9 cellular contexts compared by ENCODE assay signal in genomic region chr6:7138921-7139358, GRCh38. TPM values are rescaled to one million over a fixed set of nuclear protein-coding genes. Genes with fewer than 3 reads are reported as not detected.
DNase-seq lines count a peak whose midpoint lies in the region; ATAC-seq, FAIRE-seq and TF ChIP-seq lines count a peak whose summit lies in the region.
"Had no signal": no experiment of that assay in that cellular context is flagged by ENCODE, and none has a peak within 500 bp of the region (broad histone marks: within the 10 kb centered on the region; RNA-seq: fewer than 3 reads in every experiment).

No MANE protein-coding gene starts in this region.

- peak; percentile 93 to 95 for TF ChIP-seq EP300 in HepG2 (IDR thresholded peaks at IDR 0.05; ENCODE audit: low read depth in 2 of 2, low read length in 2 of 2)
- peak; percentile 64; the same call in 1 of the 2 replicates for TF ChIP-seq EP300 in HepG2 (CRISPR knock-in tag; IDR thresholded peaks at IDR 0.05; ENCODE audit: borderline replicate concordance)

- peaks cover 56 to 86% (median 78%) of the 10 kb centered on the region in 3 donors for H3K4me1 Mint-ChIP-seq in CD8-positive, alpha-beta memory T cell
- peaks cover 47% of the 10 kb centered on the region for H3K4me1 Mint-ChIP-seq in activated T-helper 17 cell treated with anti-CD3 and anti-CD28 coated beads, Interleukin-2, amount 50 U/mL, for 72 hours

- H3K27me3 ChIP-seq in CD8-positive, alpha-beta memory T cell (ENCODE audit: insufficient read depth, low read length, poor library complexity, severe bottlenecking) = no peaks in the 10 kb centered on the region
- H3K27me3 ChIP-seq in HepG2 (ENCODE audit: control insufficient read depth in 1 of 2, insufficient read depth in 2 of 2, low read length in 2 of 2) (no peaks in the 10 kb centered on the region), SJCRH30 (no peaks in the 10 kb centered on the region)

- no peaks in the 10 kb centered on the region for H3K9me3 ChIP-seq in CD8-positive, alpha-beta memory T cell (ENCODE audit: low read length)
- H3K9me3 ChIP-seq in HepG2 (ENCODE audit: low read length) (no peaks in the 10 kb centered on the region), SJCRH30 (replicated peaks) (no peaks in the 10 kb centered on the region)

- peak; percentile 81 for FAIRE-seq in HepG2 (lab: Jason Lieb, UNC)

- H3K4me3 Mint-ChIP-seq in CD8-positive, alpha-beta memory T cell = peak overlapping the region in 6 of 7 donors; percentile 43 to 79 (median 56)
- H3K4me3 Mint-ChIP-seq in activated T-helper 17 cell treated with anti-CD3 and anti-CD28 coated beads, Interleukin-2, amount 50 U/mL, for 72 hours = peak overlapping the region; percentile 92

- H3K27ac ChIP-seq in CD8-positive, alpha-beta memory T cell (ENCODE audit: low read depth, low read length) = no peak overlapping the region
- H3K27ac ChIP-seq in HepG2 (ENCODE audit: extremely low read length, insufficient read depth, low read length) (peak overlapping the region; percentile 97), SJCRH30 (no peak overlapping the region)

- no peaks in the 10 kb centered on the region for H3K27me3 Mint-ChIP-seq in CD8-positive, alpha-beta memory T cell
- no peaks in the 10 kb centered on the region for H3K27me3 Mint-ChIP-seq in activated T-helper 17 cell treated with anti-CD3 and anti-CD28 coated beads, Interleukin-2, amount 50 U/mL, for 72 hours

- peak; percentile 30 for ATAC-seq in activated T-helper 17 cell treated with anti-CD3 and anti-CD28 coated beads, Interleukin-2, amount 50 U/mL, for 72 hours (replicated peaks)
- peak; percentile 73 for ATAC-seq in HepG2
- ATAC-seq in GM18867 (IDR thresholded peaks at IDR 0.05; ENCODE audit: unreplicated experiment) = no peak
- no peak for ATAC-seq in HG02623 (IDR thresholded peaks at IDR 0.05; ENCODE audit: unreplicated experiment)
- ATAC-seq in HG02571 (IDR thresholded peaks at IDR 0.05; ENCODE audit: unreplicated experiment) = no peak

- no peak; the same call in 1 of the 2 replicates for TF ChIP-seq RAD21 in HepG2 (CRISPR knock-in tag; IDR thresholded peaks at IDR 0.05)

- H3K36me3 ChIP-seq in CD8-positive, alpha-beta memory T cell (ENCODE audit: insufficient read depth, low read length) = no peaks in the 10 kb centered on the region
- H3K36me3 ChIP-seq in HepG2 (replicated peaks in 1 of 2; ENCODE audit: control insufficient read depth in 1 of 2, insufficient read depth in 2 of 2, low read length in 2 of 2) (no peaks in the 10 kb centered on the region; a peak in 1 of 5 replicates), SJCRH30 (no peaks in the 10 kb centered on the region)

- no peak overlapping the region for H2AFZ ChIP-seq in HepG2 (ENCODE audit: low read length)
- H2AFZ ChIP-seq: parathyroid adenoma had no signal

- peaks cover 93% of the 10 kb centered on the region for H3K79me2 ChIP-seq in HepG2 (ENCODE audit: insufficient read depth, low read length)

- intact Hi-C loops in HepG2 (cut with micrococcal nuclease; ENCODE audit: unreplicated experiment) = no loop called here

- CTCF ChIA-PET in CD8-positive, alpha-beta memory T cell (lab: Charles Lee) = no interaction called here
- CTCF ChIA-PET in HepG2 (lab: Yijun Ruan, JAX; ENCODE audit: low intra/inter-chr PET ratio, low total read pairs) = no interaction called here

- peak overlapping the region; percentile 10 to 97 (median 79) for H3K27ac Mint-ChIP-seq in CD8-positive, alpha-beta memory T cell
- peak overlapping the region; percentile 89 for H3K27ac Mint-ChIP-seq in activated T-helper 17 cell treated with anti-CD3 and anti-CD28 coated beads, Interleukin-2, amount 50 U/mL, for 72 hours

- DNase-seq in CD8-positive, alpha-beta memory T cell = peak in 3 of 5 donors; percentile 50 to 72 (median 69)
- peak; percentile 82 for DNase-seq in NCI-H1417 treated with DMSO at 0.1 percent for 48 hours (lab: John Stamatoyannopoulos, UW)
- DNase-seq in HepG2 (ENCODE audit: low spot score) = peak; percentile 98
- no peak for DNase-seq in SJCRH30

- no peaks in the 10 kb centered on the region for H3K36me3 Mint-ChIP-seq in CD8-positive, alpha-beta memory T cell
- H3K36me3 Mint-ChIP-seq in activated T-helper 17 cell treated with anti-CD3 and anti-CD28 coated beads, Interleukin-2, amount 50 U/mL, for 72 hours (ENCODE audit: low read depth) = no peaks in the 10 kb centered on the region

- 0% methylated on average over 1 of the region's 1 CpG for WGBS in HepG2 (ENCODE audit: low lambda C conversion rate)

- in situ Hi-C loops in HepG2 (cut with HindIII; ENCODE audit: extremely low pct_ligation_motif_present, low pct_unique_long_range_greater_than_20kb) = no loop called here

- H3K4me3 ChIP-seq in CD8-positive, alpha-beta memory T cell (ENCODE audit: low read length) = no peak overlapping the region
- H3K4me3 ChIP-seq in HepG2 (replicated peaks in 1 of 3; ENCODE audit: insufficient read depth in 1 of 3, low read depth in 2 of 3, low read length in 3 of 3) (peak overlapping the region in 2 of 3 experiments; percentile 37 to 41; a peak in 1 of 6 replicates), SJCRH30 (no peak overlapping the region)

- POLR2A ChIA-PET in CD8-positive, alpha-beta memory T cell (lab: Charles Lee) = interaction anchor here (1.7 to 1.9 kb wide), 2 partner anchors 8 to 31 kb away, joined by 4 to 27 read pairs; partner anchors contain the start of gene RREB1
- POLR2A ChIA-PET in HepG2 (lab: Yijun Ruan, JAX) = interaction anchor here (1.1 to 2.6 kb wide), 2 partner anchors 31 to 122 kb away, joined by 3 to 18 read pairs; partner anchors contain the start of gene RREB1

- TF ChIP-seq CTCF in HepG2 (CRISPR knock-in tag; IDR thresholded peaks at IDR 0.05) = no peak

- peak overlapping the region; percentile 58 for H3K9ac ChIP-seq in HepG2 (ENCODE audit: insufficient read depth, low read depth, low read length)
- H3K9ac ChIP-seq: parathyroid adenoma had no signal

- H4K20me1 ChIP-seq in HepG2 (ENCODE audit: insufficient read depth, low read length) = peaks cover 22% of the 10 kb centered on the region

- no peaks in the 10 kb centered on the region for H3K9me3 Mint-ChIP-seq in CD8-positive, alpha-beta memory T cell
- H3K9me3 Mint-ChIP-seq in activated T-helper 17 cell treated with anti-CD3 and anti-CD28 coated beads, Interleukin-2, amount 50 U/mL, for 72 hours = no peaks in the 10 kb centered on the region

- no TSS peak for BruUV-seq in HepG2 (replicated peaks; lab: Mats Ljungman, UMichigan)

- TF ChIP-seq POLR2A in HepG2 (IDR thresholded peaks at IDR 0.05; ENCODE audit: insufficient read depth in 1 of 2, low read depth in 2 of 2, low read length in 2 of 2) = peak; percentile 14 to 66; a peak in 2 of 4 replicates

- H3K4me1 ChIP-seq in CD8-positive, alpha-beta memory T cell (ENCODE audit: insufficient read depth, low read length) = peaks cover 80% of the 10 kb centered on the region
- H3K4me1 ChIP-seq in HepG2 (ENCODE audit: insufficient read depth, low read length) (peaks cover 98% of the 10 kb centered on the region), SJCRH30 (peaks cover 8% of the 10 kb centered on the region)

- peak overlapping the region; percentile 86 for H3K4me2 ChIP-seq in HepG2 (ENCODE audit: low read depth, low read length)

TF ChIP-seq in HepG2, 621 proteins besides CTCF, POLR2A, EP300 and RAD21 (continues in another document):
- TF ChIP-seq CEBPB (IDR thresholded peaks at IDR 0.05; ENCODE audit: borderline replicate concordance, low read depth, low read length) = peak; percentile 11; the same call in 1 of the 2 replicates
- TF ChIP-seq MIER3 (CRISPR knock-in tag; IDR thresholded peaks at IDR 0.05; ENCODE audit: borderline replicate concordance) = no peak
- TF ChIP-seq HDAC6 (IDR thresholded peaks at IDR 0.05; ENCODE audit: low read depth, low read length) = no peak
- no peak; the same call in 1 of the 2 replicates for TF ChIP-seq SMAD3 (CRISPR knock-in tag; IDR thresholded peaks at IDR 0.05)
- no peak for TF ChIP-seq MTF1 (CRISPR knock-in tag; IDR thresholded peaks at IDR 0.05)
- TF ChIP-seq ZNF496 (CRISPR knock-in tag; IDR thresholded peaks at IDR 0.05; ENCODE audit: insufficient replicate concordance) = no peak
- peak; percentile 74; the same call in 1 of the 2 replicates for TF ChIP-seq RXRB (CRISPR knock-in tag; IDR thresholded peaks at IDR 0.05; ENCODE audit: borderline replicate concordance)

RNA-seq across cellular contexts. Expression of gene RREB1, which starts 31.2 kb away (rescaled TPM):
- total RNA-seq in CD8-positive, alpha-beta memory T cell = 10 to 100 TPM; 17.7 to 18.7 TPM
- polyA plus RNA-seq in CD8-positive, alpha-beta memory T cell = 8.5 TPM
- total RNA-seq in activated T-helper 17 cell treated with anti-CD3 and anti-CD28 coated beads, Interleukin-2, amount 50 U/mL, for 72 hours = 10 to 100 TPM; 14.8 to 21.9 TPM
- total RNA-seq in HepG2 (2016; rRNA removed; fragmentation: Illumina TruSeq; extraction: Trizol) = 23.2 and 23.4 TPM in 2 replicates
- total RNA-seq in HepG2 (2016; cell fraction: cytosol; rRNA removed; fragmentation: Illumina TruSeq; extraction: Trizol; ENCODE audit: low read depth) = 62.4 and 75.9 TPM in 2 replicates
- 21.2 and 23.3 TPM in 2 replicates for total RNA-seq in HepG2 (2016; cell fraction: insoluble cytoplasmic fraction; rRNA removed; fragmentation: Illumina TruSeq; extraction: Trizol)
- 33.9 and 40.6 TPM in 2 replicates for total RNA-seq in HepG2 (2016; cell fraction: membrane; rRNA removed; fragmentation: Illumina TruSeq; extraction: Trizol)
- total RNA-seq in HepG2 (2016; cell fraction: nucleus; rRNA removed; fragmentation: Illumina TruSeq; extraction: Trizol) = 50.2 and 60.1 TPM in 2 replicates
- polyA plus RNA-seq in HepG2 (2011; rRNA removed) = 6.1 and 6.2 TPM in 2 replicates
- 3.7 and 4.4 TPM in 2 replicates for polyA plus RNA-seq in HepG2 (2011; cell fraction: cytosol; rRNA removed)
- 24.2 and 27.1 TPM in 2 replicates for polyA plus RNA-seq in HepG2 (2011; cell fraction: nucleus; rRNA removed)
- 19.5 and 19.9 TPM in 2 replicates for polyA plus RNA-seq in HepG2 (2012)
- polyA plus RNA-seq in HepG2 (2016; cell fraction: cytosol; fragmentation: Illumina TruSeq; extraction: Trizol; ENCODE audit: low read depth) = 0.71 and 1.1 TPM in 2 replicates
- polyA plus RNA-seq in HepG2 (2016; cell fraction: insoluble cytoplasmic fraction; fragmentation: Illumina TruSeq; extraction: Trizol; ENCODE audit: low read depth) = 12.3 and 15.5 TPM in 2 replicates
- 1.6 and 2.2 TPM in 2 replicates for polyA plus RNA-seq in HepG2 (2016; cell fraction: membrane; fragmentation: Illumina TruSeq; extraction: Trizol; ENCODE audit: low read depth)
- 45.7 and 47.4 TPM in 2 replicates for polyA plus RNA-seq in HepG2 (2016; cell fraction: nucleus; fragmentation: Illumina TruSeq; extraction: Trizol; ENCODE audit: insufficient read depth, low read depth)
- polyA minus RNA-seq in HepG2 (2011; rRNA and poly(A)+ RNA removed; ENCODE audit: low replicate concordance) = 33.6 and 65.0 TPM in 2 replicates
- 27.1 and 37.4 TPM in 2 replicates for polyA minus RNA-seq in HepG2 (2011; cell fraction: cytosol; rRNA and poly(A)+ RNA removed)
- 65.6 and 67.6 TPM in 2 replicates for polyA minus RNA-seq in HepG2 (2011; cell fraction: nucleus; rRNA and poly(A)+ RNA removed)
- 12.3 and 13.4 TPM in 2 replicates for total RNA-seq in SJCRH30 (2014; rRNA removed; shearing (Covaris generic))

Comparison
In these comparisons a context has a peak if more than half of its experiments do, and no peak if none do; other contexts are left out.
1. DNase-seq: peak in CD8-positive, alpha-beta memory T cell (3 of 5), NCI-H1417 treated with DMSO at 0.1 percent for 48 hours (single experiment) and HepG2 (single experiment); none in SJCRH30 (0 of 2).
2. H3K4me3 ChIP-seq: peak in HepG2 (2 of 3); none in CD8-positive, alpha-beta memory T cell (single experiment) and SJCRH30 (single experiment).
3. ATAC-seq: peak in activated T-helper 17 cell treated with anti-CD3 and anti-CD28 coated beads, Interleukin-2, amount 50 U/mL, for 72 hours (single experiment) and HepG2 (single experiment); none in GM18867 (single experiment), HG02623 (single experiment) and HG02571 (single experiment).